ENCODE assay signal across 22 cellular contexts in the genomic region with DNA sequence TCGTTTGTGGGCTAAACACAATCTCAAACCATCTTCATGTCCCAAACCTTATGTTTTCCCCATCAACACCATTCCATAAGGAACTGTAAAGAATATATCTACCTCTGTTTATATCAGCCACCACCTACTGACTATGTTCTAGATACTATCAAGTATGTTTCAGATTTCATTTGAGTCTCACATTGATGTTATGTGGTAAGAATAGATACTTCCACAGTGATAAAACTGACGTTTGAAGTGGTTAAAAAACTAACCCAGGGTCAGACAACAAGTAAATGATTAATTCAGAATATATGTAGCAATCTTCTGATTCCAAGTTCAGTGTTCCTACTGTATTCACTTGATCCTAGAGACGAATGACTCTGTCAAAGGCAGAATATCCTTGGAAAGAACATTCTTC.
A peak's percentile ranks its signal among the peaks of the same experiment; 100 is the strongest.
DNase-seq lines count a peak whose midpoint lies in the region; ATAC-seq and TF ChIP-seq lines count a peak whose summit lies in the region.
"Had no signal": no experiment of that assay in that cellular context is flagged by ENCODE, and none has a peak within 500 bp of the region (broad histone marks: within the 10 kb centered on the region; RNA-seq: fewer than 3 reads in every experiment).

No MANE protein-coding gene starts in this region.

- no peaks in the 10 kb centered on the region for H3K36me3 Mint-ChIP-seq in activated T-helper 2 cell treated with anti-CD3 and anti-CD28 coated beads, Interferon-gamma antibody, Interleukin-2, Interleukin-4, amounts not matched to agents 10 μg/mL and 5 μg/mL and 100 μg/mL, durations not matched to agents 14 hours and 24 hours and 36 hours (ENCODE audit: low read depth)

- H3K27ac Mint-ChIP-seq in activated T-helper 2 cell treated with anti-CD3 and anti-CD28 coated beads, Interferon-gamma antibody, Interleukin-2, Interleukin-4, amounts not matched to agents 10 μg/mL and 5 μg/mL and 100 μg/mL, durations not matched to agents 14 hours and 24 hours and 36 hours: no peak overlapping the region
- H3K27ac Mint-ChIP-seq: activated B cell treated with CpG ODN at 0.5 μM for 24 hours; CD4-positive, alpha-beta T cell had no signal

- peaks cover 14% of the 10 kb centered on the region for H3K27me3 Mint-ChIP-seq in activated T-helper 2 cell treated with anti-CD3 and anti-CD28 coated beads, Interferon-gamma antibody, Interleukin-2, Interleukin-4, amounts not matched to agents 10 μg/mL and 5 μg/mL and 100 μg/mL, durations not matched to agents 14 hours and 24 hours and 36 hours (ENCODE audit: low read depth)
- H3K27me3 Mint-ChIP-seq: activated B cell treated with CpG ODN at 0.5 μM for 24 hours; CD4-positive, alpha-beta T cell; stimulated activated naive CD8-positive, alpha-beta T cell treated with anti-CD3 and anti-CD28 coated beads, Interleukin-15, Interleukin-2, amounts not matched to agents 100 ng/mL and 50 ng/mL, for 24 hours had no signal

- H3K9me3 Mint-ChIP-seq in activated T-helper 2 cell treated with anti-CD3 and anti-CD28 coated beads, Interferon-gamma antibody, Interleukin-2, Interleukin-4, amounts not matched to agents 10 μg/mL and 5 μg/mL and 100 μg/mL, durations not matched to agents 14 hours and 24 hours and 36 hours: no peaks in the 10 kb centered on the region
- H3K9me3 Mint-ChIP-seq: activated B cell treated with CpG ODN at 0.5 μM for 24 hours; CD4-positive, alpha-beta T cell; stimulated activated naive CD8-positive, alpha-beta T cell treated with anti-CD3 and anti-CD28 coated beads, Interleukin-15, Interleukin-2, amounts not matched to agents 100 ng/mL and 50 ng/mL, for 24 hours had no signal

- DNase-seq in left lobe of liver (ENCODE audit: low spot score) (no peak), brain microvascular endothelial cell (no peak), hepatic stellate cell (ENCODE audit: low spot score) (no peak), DMS 273 (lab: John Stamatoyannopoulos, UW; ENCODE audit: unreplicated experiment) (no peak)
- no peak for DNase-seq in activated T-helper 2 cell treated with anti-CD3 and anti-CD28 coated beads, Interferon-gamma antibody, Interleukin-2, Interleukin-4, amounts not matched to agents 10 μg/mL and 5 μg/mL and 100 μg/mL, durations not matched to agents 14 hours and 24 hours and 36 hours (ENCODE audit: low spot score)
- DNase-seq: activated B cell treated with CpG ODN at 0.5 μM for 24 hours; amniotic stem cell; CD4-positive, alpha-beta T cell; central memory CD4-positive, alpha-beta T cell; DMS53; glutamatergic neuron; NCI-H2081 treated with DMSO at 0.1 percent for 48 hours; NCI-H526; right cardiac atrium; SJCRH30; upper lobe of left lung had no signal

- ATAC-seq in GM18520 (IDR thresholded peaks at IDR 0.05; ENCODE audit: unreplicated experiment) (peak; percentile 47), GM19468 (IDR thresholded peaks at IDR 0.05; ENCODE audit: extremely low read depth, unreplicated experiment) (peak; percentile 29), HG03457 (IDR thresholded peaks at IDR 0.05; ENCODE audit: unreplicated experiment) (peak; percentile 60), left lobe of liver (peak; percentile 64)
- ATAC-seq: K562, right cardiac atrium had no signal

- no peaks in the 10 kb centered on the region for H3K27me3 ChIP-seq in brain microvascular endothelial cell (replicated peaks)
- H3K27me3 ChIP-seq: SJCRH30, upper lobe of left lung had no signal

- intact Hi-C loops in activated T-helper 2 cell treated with anti-CD3 and anti-CD28 coated beads, Interferon-gamma antibody, Interleukin-2, Interleukin-4, amounts not matched to agents 10 μg/mL and 5 μg/mL and 100 μg/mL, durations not matched to agents 14 hours and 24 hours and 36 hours (cut with micrococcal nuclease): loop anchor here (5.0 kb wide), 1 partner anchor 136 kb away; no protein-coding TSS in a partner anchor

- peaks cover 10% of the 10 kb centered on the region for H3K4me1 Mint-ChIP-seq in activated T-helper 2 cell treated with anti-CD3 and anti-CD28 coated beads, Interferon-gamma antibody, Interleukin-2, Interleukin-4, amounts not matched to agents 10 μg/mL and 5 μg/mL and 100 μg/mL, durations not matched to agents 14 hours and 24 hours and 36 hours (ENCODE audit: low read depth)

- no peak for TF ChIP-seq CTCF in brain microvascular endothelial cell (IDR thresholded peaks at IDR 0.05; ENCODE audit: low read depth, low read length, missing control alignments)

- in situ Hi-C loops in brain microvascular endothelial cell (cut with HindIII; ENCODE audit: low pct_ligation_motif_present, low sequenced_read_pairs): no loop called here

- no peak overlapping the region for H3K27ac ChIP-seq in brain microvascular endothelial cell
- H3K27ac ChIP-seq: SJCRH30, upper lobe of left lung had no signal

- no peak overlapping the region for H3K4me3 ChIP-seq in brain microvascular endothelial cell (ENCODE audit: low read depth, low read length)
- H3K4me3 ChIP-seq: K562, lung, SJCRH30, upper lobe of left lung had no signal

- H3K4me3 Mint-ChIP-seq in activated T-helper 2 cell treated with anti-CD3 and anti-CD28 coated beads, Interferon-gamma antibody, Interleukin-2, Interleukin-4, amounts not matched to agents 10 μg/mL and 5 μg/mL and 100 μg/mL, durations not matched to agents 14 hours and 24 hours and 36 hours (ENCODE audit: low read depth): no peak overlapping the region
- H3K4me3 Mint-ChIP-seq: activated B cell treated with CpG ODN at 0.5 μM for 24 hours; CD4-positive, alpha-beta T cell; stimulated activated naive CD8-positive, alpha-beta T cell treated with anti-CD3 and anti-CD28 coated beads, Interleukin-15, Interleukin-2, amounts not matched to agents 100 ng/mL and 50 ng/mL, for 24 hours had no signal

- no peaks in the 10 kb centered on the region for H3K36me3 ChIP-seq in brain microvascular endothelial cell (replicated peaks)
- H3K36me3 ChIP-seq: SJCRH30, upper lobe of left lung had no signal
